ENCODE assay signal across 24 cellular contexts in genomic region chr3:45032113-45032512, GRCh38. TPM values are rescaled to one million over a fixed set of nuclear protein-coding genes. Genes with fewer than 3 reads are reported as not detected.
"Had no signal": no experiment of that assay in that cellular context is flagged by ENCODE, and none has a peak within 500 bp of the region (broad histone marks: within the 10 kb centered on the region; RNA-seq: fewer than 3 reads in every experiment).

No MANE protein-coding gene starts in this region.

- H3K79me2 ChIP-seq: hepatocyte had no signal

- H3K9me3 ChIP-seq: left ventricle myocardium inferior, ovary, right atrium auricular region, right lobe of liver, stomach, testis, thyroid gland, transverse colon, upper lobe of left lung had no signal

- H3K4me3 Mint-ChIP-seq: mesothelial cell of epicardium; naive B cell; nephron; neural crest cell; stimulated activated naive B cell treated with anti-CD40 and anti-IgM and Interleukin-4, amounts not matched to agents 10 μg/mL and 1 μg/mL and 100 μg/mL, for 72 hours had no signal

- H3K27ac ChIP-seq: hepatocyte, ovary, right atrium auricular region, right lobe of liver, stomach, testis, thyroid gland, transverse colon had no signal

- H3K4me3 ChIP-seq: hepatocyte, left ventricle myocardium inferior, lung, ovary, right atrium auricular region, right lobe of liver, smooth muscle cell, stomach, testis, thyroid gland, transverse colon, upper lobe of left lung had no signal

- H3K27ac Mint-ChIP-seq: mesothelial cell of epicardium; progenitor cell of endocrine pancreas; stimulated activated naive B cell treated with anti-CD40 and anti-IgM and Interleukin-4, amounts not matched to agents 10 μg/mL and 1 μg/mL and 100 μg/mL, for 72 hours had no signal

- H3K36me3 ChIP-seq: ovary, right lobe of liver, stomach, thyroid gland, transverse colon had no signal

- ATAC-seq: right lobe of liver; stimulated activated naive B cell treated with anti-CD40 and anti-IgM and Interleukin-4, amounts not matched to agents 10 μg/mL and 1 μg/mL and 100 μg/mL, for 72 hours; stimulated activated naive CD8-positive, alpha-beta T cell treated with anti-CD3 and anti-CD28 coated beads, Interleukin-15, Interleukin-2, amounts not matched to agents 100 U/mL and 50 U/mL, for 24 hours had no signal

- H2AFZ ChIP-seq: hepatocyte had no signal

- H3K36me3 Mint-ChIP-seq: mesothelial cell of epicardium; naive B cell; stimulated activated naive B cell treated with anti-CD40 and anti-IgM and Interleukin-4, amounts not matched to agents 10 μg/mL and 1 μg/mL and 100 μg/mL, for 72 hours had no signal

- DNase-seq: islet precursor cell; left ventricle myocardium inferior; naive B cell; nucleus accumbens; ovary; right lobe of liver; stimulated activated CD4-positive, alpha-beta T cell treated with anti-CD3 and anti-CD28 coated beads, Interleukin-1b, Interleukin-23, amount 100 ng/mL, for 48 hours; stimulated activated CD4-positive, alpha-beta T cell treated with anti-CD3 and anti-CD28 coated beads, Interleukin-4, amount 100 ng/mL, for 1 hour; stimulated activated naive B cell treated with anti-CD40 and anti-IgM and Interleukin-4, amounts not matched to agents 10 μg/mL and 1 μg/mL and 100 μg/mL, for 72 hours; stimulated activated naive CD8-positive, alpha-beta T cell treated with anti-CD3 and anti-CD28 coated beads, Interleukin-15, Interleukin-2, amounts not matched to agents 100 U/mL and 50 U/mL, for 24 hours; stomach; testis; thyroid gland; transverse colon; upper lobe of left lung had no signal

- H3K27me3 ChIP-seq: ovary, right atrium auricular region, right lobe of liver, testis, thyroid gland, transverse colon, upper lobe of left lung had no signal

- H3K9me3 Mint-ChIP-seq: mesothelial cell of epicardium; nephron; neural crest cell; stimulated activated naive B cell treated with anti-CD40 and anti-IgM and Interleukin-4, amounts not matched to agents 10 μg/mL and 1 μg/mL and 100 μg/mL, for 72 hours had no signal

- H3K4me2 ChIP-seq: hepatocyte, smooth muscle cell had no signal

RNA-seq across cellular contexts. Expression of gene CLEC3B, which starts 6.0 kb away (rescaled TPM):
- total RNA-seq: kidney epithelial cell, neural crest cell, progenitor cell of endocrine pancreas, smooth muscle cell had no signal
- polyA plus RNA-seq: smooth muscle cell had no signal
